ENCODE assay signal across 19 cellular contexts in genomic region chr6:46234700-46235099, GRCh38.
"Had no signal": no experiment of that assay in that cellular context is flagged by ENCODE, and none has a peak within 500 bp of the region (broad histone marks: within the 10 kb centered on the region; RNA-seq: fewer than 3 reads in every experiment).

No MANE protein-coding gene starts in this region.

- ATAC-seq: activated CD8-positive, alpha-beta T cell treated with anti-CD3 and anti-CD28 coated beads, Interleukin-2, amount 10 ng/mL, durations not matched to agents 7 days and 5 days; natural killer cell treated with Interleukin-12 subunit alpha and Interleukin-12 subunit beta and Interleukin-15 and Interleukin-18, amount 100 ng/mL, for 72 hours; stimulated activated memory B cell treated with anti-CD40 and anti-IgM and Interleukin-4, amounts not matched to agents 10 μg/mL and 1 μg/mL and 100 μg/mL, for 72 hours had no signal

- DNase-seq: activated CD4-positive, alpha-beta T cell treated with anti-CD3 and anti-CD28 coated beads for 1 hour; activated CD4-positive, alpha-beta T cell treated with anti-CD3 and anti-CD28 coated beads, Interleukin-2, amount 50 U/mL, for 1 hour; activated CD8-positive, alpha-beta T cell treated with anti-CD3 and anti-CD28 coated beads, Interleukin-2, amount 10 ng/mL, durations not matched to agents 7 days and 5 days; activated T-cell treated with anti-CD3 and anti-CD28 coated beads, Interleukin-2, amount 50 U/mL, for 1 hour; esophagus squamous epithelium; mammary epithelial cell; small intestine; stimulated activated CD4-positive, alpha-beta T cell treated with anti-CD3 and anti-CD28 coated beads, Interleukin-2, amount 100 ng/mL, for 24 hours; stomach; T-helper 9 cell; upper lobe of right lung had no signal

- H3K9me3 Mint-ChIP-seq: central memory CD8-positive, alpha-beta T cell; natural killer cell treated with Interleukin-12 subunit alpha and Interleukin-12 subunit beta and Interleukin-15 and Interleukin-18, amount 100 ng/mL, for 72 hours had no signal

- H3K4me1 ChIP-seq: adrenal gland, esophagus squamous epithelium, stomach, upper lobe of right lung had no signal

- H3K9me3 ChIP-seq: adrenal gland, esophagus squamous epithelium, upper lobe of right lung had no signal

- H3K4me1 Mint-ChIP-seq: central memory CD8-positive, alpha-beta T cell; mesothelial cell of epicardium; stimulated activated memory B cell treated with anti-CD40 and anti-IgM and Interleukin-4, amounts not matched to agents 10 μg/mL and 1 μg/mL and 100 μg/mL, for 72 hours had no signal

- H3K27ac Mint-ChIP-seq: activated CD8-positive, alpha-beta T cell treated with anti-CD3 and anti-CD28 coated beads, Interleukin-2, amount 10 ng/mL, durations not matched to agents 7 days and 5 days; activated naive CD8-positive, alpha-beta T cell; mesothelial cell of epicardium; natural killer cell treated with Interleukin-12 subunit alpha and Interleukin-12 subunit beta and Interleukin-15 and Interleukin-18, amount 100 ng/mL, for 72 hours; progenitor cell of endocrine pancreas; stimulated activated memory B cell treated with anti-CD40 and anti-IgM and Interleukin-4, amounts not matched to agents 10 μg/mL and 1 μg/mL and 100 μg/mL, for 72 hours had no signal

- H3K27me3 ChIP-seq: adrenal gland, esophagus squamous epithelium, gastroesophageal sphincter, stomach, upper lobe of right lung had no signal

- H3K36me3 Mint-ChIP-seq: natural killer cell treated with Interleukin-12 subunit alpha and Interleukin-12 subunit beta and Interleukin-15 and Interleukin-18, amount 100 ng/mL, for 72 hours had no signal

- H3K36me3 ChIP-seq: adrenal gland, esophagus squamous epithelium, upper lobe of right lung had no signal

- H3K27ac ChIP-seq: upper lobe of right lung had no signal

- H3K4me3 ChIP-seq: adrenal gland, esophagus squamous epithelium, gastroesophageal sphincter, stomach, upper lobe of right lung had no signal

- H3K4me3 Mint-ChIP-seq: activated CD8-positive, alpha-beta T cell treated with anti-CD3 and anti-CD28 coated beads, Interleukin-2, amount 10 ng/mL, durations not matched to agents 7 days and 5 days; activated naive CD8-positive, alpha-beta T cell; central memory CD8-positive, alpha-beta T cell; mesothelial cell of epicardium; natural killer cell treated with Interleukin-12 subunit alpha and Interleukin-12 subunit beta and Interleukin-15 and Interleukin-18, amount 100 ng/mL, for 72 hours; stimulated activated memory B cell treated with anti-CD40 and anti-IgM and Interleukin-4, amounts not matched to agents 10 μg/mL and 1 μg/mL and 100 μg/mL, for 72 hours had no signal

- H3K27me3 Mint-ChIP-seq: progenitor cell of endocrine pancreas had no signal
